In the genomic region with DNA sequence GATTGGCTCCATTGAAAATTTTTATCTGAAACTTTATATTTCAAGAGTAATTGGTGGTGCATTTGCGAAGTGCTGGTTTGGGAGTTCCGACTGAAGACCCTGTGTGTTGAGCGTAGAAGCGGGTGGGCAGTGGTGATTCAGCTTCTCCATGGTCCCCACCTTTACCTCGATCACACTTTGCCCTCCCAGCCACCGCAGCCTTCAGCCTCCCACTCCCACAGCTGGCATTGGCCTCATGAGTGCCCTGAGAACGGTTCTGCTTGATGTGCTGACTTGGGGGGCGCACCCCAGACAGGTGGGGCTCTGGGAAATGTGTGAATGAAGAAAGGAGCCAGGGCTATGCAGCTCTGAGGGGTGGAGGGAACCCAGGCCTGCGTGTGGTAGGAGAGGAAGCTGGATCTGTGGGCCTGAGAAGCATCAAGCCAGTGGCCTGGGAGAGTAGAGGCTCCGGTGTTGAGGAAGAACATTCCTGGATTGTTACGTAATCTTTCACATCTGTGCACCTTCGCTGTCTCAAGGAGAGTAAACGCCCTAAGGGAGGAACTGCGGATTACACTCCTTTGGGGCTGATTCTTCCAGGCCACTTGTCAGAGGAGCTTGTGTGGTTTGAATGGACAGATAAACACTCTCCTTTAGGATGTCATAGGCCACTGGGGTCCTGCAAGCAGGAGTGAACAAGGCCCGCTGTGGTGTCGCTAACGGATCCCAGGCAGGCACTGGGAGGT, we compare ENCODE assay signal across 13 cellular contexts.
A peak's percentile ranks its signal among the peaks of the same experiment; 100 is the strongest.
DNase-seq lines count a peak whose midpoint lies in the region; ATAC-seq and TF ChIP-seq lines count a peak whose summit lies in the region.
"Had no signal": no experiment of that assay in that cellular context is flagged by ENCODE, and none has a peak within 500 bp of the region (broad histone marks: within the 10 kb centered on the region; RNA-seq: fewer than 3 reads in every experiment).

No MANE protein-coding gene starts in this region.

- peaks cover 27% of the 10 kb centered on the region for H3K4me1 ChIP-seq in mesodermal cell (ENCODE audit: control insufficient read depth, insufficient read depth, low read length, poor library complexity, severe bottlenecking)

- H3K4me3 Mint-ChIP-seq in MCF 10A (ENCODE audit: unreplicated experiment) = no peak overlapping the region
- H3K4me3 Mint-ChIP-seq: CD4-positive, alpha-beta T cell had no signal

- no peaks in the 10 kb centered on the region for H3K9me3 Mint-ChIP-seq in MCF 10A (ENCODE audit: unreplicated experiment)
- H3K9me3 Mint-ChIP-seq: CD4-positive, alpha-beta T cell had no signal

- H3K27ac ChIP-seq in C4-2B (peak overlapping the region; percentile 75), mesodermal cell (ENCODE audit: low read depth, low read length, severe bottlenecking) (peak overlapping the region; percentile 74), coronary artery (peak overlapping the region in 1 of 2 donors; percentile 56)
- H3K27ac ChIP-seq: spleen had no signal

- DNase-seq in HT1080 (ENCODE audit: low read depth) = peak; percentile 37
- peak; percentile 85 for DNase-seq in MCF 10A (ENCODE audit: unreplicated experiment)
- DNase-seq in stimulated activated naive CD4-positive, alpha-beta T cell (lab: John Stamatoyannopoulos, UW) = no peak
- DNase-seq in coronary artery (ENCODE audit: low spot score) = no peak
- no peak for DNase-seq in NCI-H446 treated with DMSO at 0.1 percent for 48 hours (lab: John Stamatoyannopoulos, UW)
- DNase-seq: CD4-positive, alpha-beta T cell; KG1; naive thymus-derived CD8-positive, alpha-beta T cell; NCI-H2107; spleen had no signal

- H3K4me1 Mint-ChIP-seq in MCF 10A (ENCODE audit: insufficient read depth, unreplicated experiment) = peaks cover 28% of the 10 kb centered on the region

- intact Hi-C loops in MCF 10A (cut with micrococcal nuclease) = loop anchor here (5.0 kb wide), 3 partner anchors 81 to 171 kb away; partner anchors contain the start of gene NPAS2

- no TSS peak for BruUV-seq in MCF 10A (replicated peaks; lab: Mats Ljungman, UMichigan)

- no peaks in the 10 kb centered on the region for H3K9me3 ChIP-seq in mesodermal cell (ENCODE audit: control insufficient read depth, low read length)

- H3K27ac Mint-ChIP-seq in MCF 10A (ENCODE audit: low read depth, unreplicated experiment) = no peak overlapping the region
- H3K27ac Mint-ChIP-seq: CD4-positive, alpha-beta T cell had no signal

- no peak for ATAC-seq in HG03565 (IDR thresholded peaks at IDR 0.05; ENCODE audit: unreplicated experiment)
- ATAC-seq: naive thymus-derived CD8-positive, alpha-beta T cell had no signal

- no peak for TF ChIP-seq CTCF in C4-2B (conservative IDR thresholded peaks at IDR 0.05)
- TF ChIP-seq CTCF in MCF 10A (IDR thresholded peaks at IDR 0.05; ENCODE audit: unreplicated experiment) = no peak
- no peak for TF ChIP-seq CTCF in coronary artery (IDR thresholded peaks at IDR 0.05)

- POLR2A ChIA-PET in MCF 10A (lab: Yijun Ruan, JAX) = interaction anchor here (1.0 to 1.4 kb wide), 2 partner anchors 15 to 173 kb away, joined by 3 to 6 read pairs; no protein-coding TSS in a partner anchor

- no peak overlapping the region for H3K4me3 ChIP-seq in mesodermal cell (ENCODE audit: extremely low read depth, insufficient read depth, low read length, poor library complexity, severe bottlenecking)
- H3K4me3 ChIP-seq in coronary artery = no peak overlapping the region
- H3K4me3 ChIP-seq: spleen had no signal

- H3K36me3 Mint-ChIP-seq in MCF 10A (ENCODE audit: insufficient read depth, unreplicated experiment) = peaks cover 19% of the 10 kb centered on the region

- H3K27me3 Mint-ChIP-seq in MCF 10A (ENCODE audit: insufficient read depth, unreplicated experiment) = no peaks in the 10 kb centered on the region

- CTCF ChIA-PET in MCF 10A (lab: Yijun Ruan, JAX) = interaction anchor here (1.0 to 1.4 kb wide), 4 partner anchors 9 to 297 kb away, joined by 3 to 6 read pairs (median 4); no protein-coding TSS in a partner anchor

- WGBS in mesodermal cell (ENCODE audit: insufficient coverage in 2 of 2), 2 experiments = 94% methylated on average over 6 to 12 of the region's 17 CpGs

- no peaks in the 10 kb centered on the region for H3K36me3 ChIP-seq in mesodermal cell (ENCODE audit: control insufficient read depth, insufficient read depth, low read length)
- H3K36me3 ChIP-seq: spleen had no signal

Comparison
In these comparisons a context has a peak if more than half of its experiments do, and no peak if none do; other contexts are left out.
1. DNase-seq: peak in HT1080 (single experiment) and MCF 10A (single experiment); none in stimulated activated naive CD4-positive, alpha-beta T cell (0 of 6), coronary artery (single experiment) and NCI-H446 treated with DMSO at 0.1 percent for 48 hours (single experiment).